In the genomic region with DNA sequence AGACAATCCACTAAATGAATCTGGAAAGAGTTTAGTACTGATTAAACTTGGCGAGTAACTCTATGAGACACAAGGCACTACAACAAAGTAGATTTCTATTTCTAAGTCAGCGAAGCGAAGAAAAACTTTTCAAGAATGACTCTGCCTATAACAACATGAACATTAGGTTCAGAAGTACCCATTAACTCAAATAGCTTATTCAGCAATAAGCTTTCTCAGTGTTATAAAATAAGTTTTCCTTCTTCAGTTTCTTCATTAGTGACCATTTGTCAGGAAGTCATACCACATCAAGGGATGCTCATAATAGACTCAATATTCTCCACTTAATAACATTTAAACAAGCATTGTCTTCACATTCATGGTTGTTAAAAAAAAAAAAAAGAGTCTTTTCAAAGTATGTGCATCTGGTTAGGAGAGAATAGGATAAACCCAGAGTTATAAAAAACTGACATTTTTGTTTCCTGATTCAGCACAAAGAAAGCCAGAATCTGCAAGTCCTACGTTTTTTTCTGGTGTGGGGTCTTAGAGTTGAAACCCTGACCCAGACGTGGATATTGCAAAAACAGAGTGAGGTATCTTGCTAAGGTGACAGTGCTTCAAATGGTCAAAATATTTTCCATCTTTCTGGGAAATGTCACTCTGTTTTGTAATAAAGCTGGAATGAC, we compare ENCODE assay signal across 19 cellular contexts.
DNase-seq lines count a peak whose midpoint lies in the region; ATAC-seq, FAIRE-seq and TF ChIP-seq lines count a peak whose summit lies in the region.
"Had no signal": no experiment of that assay in that cellular context is flagged by ENCODE, and none has a peak within 500 bp of the region (broad histone marks: within the 10 kb centered on the region; RNA-seq: fewer than 3 reads in every experiment).

No MANE protein-coding gene starts in this region.

- no peaks in the 10 kb centered on the region for H3K9me3 Mint-ChIP-seq in neural progenitor cell
- H3K9me3 Mint-ChIP-seq: CD8-positive, alpha-beta T cell had no signal

- no peaks in the 10 kb centered on the region for H3K4me1 Mint-ChIP-seq in neural progenitor cell

- peak; percentile 13; the same call in 1 of the 3 replicates for ATAC-seq in SK-N-SH treated with all-trans-retinoic acid at 6 μM for 48 hours
- ATAC-seq: CD8-positive, alpha-beta T cell; Right ventricle myocardium inferior had no signal

- no peaks in the 10 kb centered on the region for H3K36me3 Mint-ChIP-seq in neural progenitor cell
- H3K36me3 Mint-ChIP-seq: CD8-positive, alpha-beta T cell had no signal

- DNase-seq in Caki2 (ENCODE audit: low read depth) (peak; percentile 24), colonic mucosa (no peak), neural progenitor cell (ENCODE audit: low spot score) (no peak), uterus (no peak), dedifferentiated amniotic fluid mesenchymal stem cell (ENCODE audit: extremely low spot score) (no peak), SHP77 (lab: John Stamatoyannopoulos, UW) (no peak), D721Med (ENCODE audit: insufficient read length, low spot score) (no peak)
- DNase-seq: CD8-positive, alpha-beta T cell; NCI-H1105 treated with DMSO at 0.1 percent for 48 hours; NCI-H1694 treated with DMSO at 0.1 percent for 48 hours; NK-92 treated with Interleukin-12 subunit alpha and Interleukin-12 subunit beta, amount 100 ng/mL, for 24 hours; Peyer's patch had no signal

- no peaks in the 10 kb centered on the region for H3K9me3 ChIP-seq in colonic mucosa
- H3K9me3 ChIP-seq in neural progenitor cell (ENCODE audit: low read depth), result no peaks in the 10 kb centered on the region
- H3K9me3 ChIP-seq in uterus, result no peaks in the 10 kb centered on the region
- H3K9me3 ChIP-seq: Peyer's patch had no signal

- no peak for TF ChIP-seq POLR2A in uterus (IDR thresholded peaks at IDR 0.05)

- no peak overlapping the region for H3K4me2 ChIP-seq in neural progenitor cell
- H3K4me2 ChIP-seq: BLaER1 treated with 17β-estradiol and CSF1 and Interleukin-3, amounts not matched to agents 10 nM and 100 nM had no signal

- peaks cover 4% of the 10 kb centered on the region for H3K4me1 ChIP-seq in colonic mucosa
- H3K4me1 ChIP-seq in neural progenitor cell, result no peaks in the 10 kb centered on the region
- no peaks in the 10 kb centered on the region for H3K4me1 ChIP-seq in uterus

- H3K27me3 Mint-ChIP-seq in neural progenitor cell (ENCODE audit: insufficient read depth, low read depth), result peaks cover 6% of the 10 kb centered on the region

- H2AFZ ChIP-seq in neural progenitor cell (replicated peaks), result peak overlapping the region; percentile 1

- H3K9ac ChIP-seq in colonic mucosa (ENCODE audit: low read depth in 2 of 2, low read length in 2 of 2) (no peak overlapping the region), neural progenitor cell (no peak overlapping the region)
- H3K9ac ChIP-seq: BLaER1 treated with 17β-estradiol and CSF1 and Interleukin-3, amounts not matched to agents 10 nM and 100 nM had no signal

- H3K27ac Mint-ChIP-seq in neural progenitor cell, result no peak overlapping the region
- H3K27ac Mint-ChIP-seq: CD8-positive, alpha-beta T cell had no signal

- no peak for FAIRE-seq in D721Med (lab: Jason Lieb, UNC)
- FAIRE-seq: A204.1, H1, HTR-8/SVneo had no signal

- in situ Hi-C loops in Caki2 (cut with HindIII; ENCODE audit: low pct_unique_long_range_greater_than_20kb, low sequenced_read_pairs), result no loop called here

- peak overlapping the region; percentile 12 for H3K27ac ChIP-seq in colonic mucosa
- no peak overlapping the region for H3K27ac ChIP-seq in neural progenitor cell
- H3K27ac ChIP-seq in uterus, result no peak overlapping the region
- H3K27ac ChIP-seq: BLaER1 treated with 17β-estradiol and CSF1 and Interleukin-3, amounts not matched to agents 10 nM and 100 nM; HL-60; Peyer's patch had no signal

- no peaks in the 10 kb centered on the region for H3F3A ChIP-seq in neural progenitor cell (ENCODE audit: low read depth)

- TF ChIP-seq CTCF in colonic mucosa (IDR thresholded peaks at IDR 0.05) (no peak), neural progenitor cell (IDR thresholded peaks at IDR 0.05) (no peak), uterus (IDR thresholded peaks at IDR 0.05) (no peak), D721Med (IDR thresholded peaks at IDR 0.05; ENCODE audit: insufficient read depth, missing control alignments) (no peak)

- no peak overlapping the region for H3K4me3 ChIP-seq in colonic mucosa
- H3K4me3 ChIP-seq in neural progenitor cell, result no peak overlapping the region
- H3K4me3 ChIP-seq in uterus, result no peak overlapping the region
- H3K4me3 ChIP-seq: BLaER1 treated with 17β-estradiol and CSF1 and Interleukin-3, amounts not matched to agents 10 nM and 100 nM; Peyer's patch had no signal

- H3K79me2 ChIP-seq in neural progenitor cell (ENCODE audit: low read depth), result no peaks in the 10 kb centered on the region

- no peaks in the 10 kb centered on the region for H3K36me3 ChIP-seq in colonic mucosa
- H3K36me3 ChIP-seq in neural progenitor cell, result no peaks in the 10 kb centered on the region
- no peaks in the 10 kb centered on the region for H3K36me3 ChIP-seq in uterus
- H3K36me3 ChIP-seq: BLaER1 treated with 17β-estradiol and CSF1 and Interleukin-3, amounts not matched to agents 10 nM and 100 nM; Peyer's patch had no signal

- H3K27me3 ChIP-seq in colonic mucosa (no peaks in the 10 kb centered on the region), neural progenitor cell (no peaks in the 10 kb centered on the region), uterus (no peaks in the 10 kb centered on the region)
- H3K27me3 ChIP-seq: BLaER1 treated with 17β-estradiol and CSF1 and Interleukin-3, amounts not matched to agents 10 nM and 100 nM; Peyer's patch had no signal

- no peak overlapping the region for H3K4me3 Mint-ChIP-seq in neural progenitor cell
- H3K4me3 Mint-ChIP-seq: CD8-positive, alpha-beta T cell had no signal

- intact Hi-C loops in colonic mucosa (cut with DNase I) (no loop called here), uterus (cut with DNase I; ENCODE audit: low total_unique reads) (no loop called here)

- H4K20me1 ChIP-seq in neural progenitor cell (ENCODE audit: low read depth), result no peaks in the 10 kb centered on the region
- H4K20me1 ChIP-seq: BLaER1 treated with 17β-estradiol and CSF1 and Interleukin-3, amounts not matched to agents 10 nM and 100 nM had no signal

TF ChIP-seq in SK-N-SH treated with all-trans-retinoic acid at 6 μM for 48 hours, 23 proteins besides CTCF, POLR2A, EP300 and RAD21 (continues in another document):
- no peak for TF ChIP-seq CSDC2 (CRISPR knock-in tag; IDR thresholded peaks at IDR 0.05)
- TF ChIP-seq RARB (CRISPR knock-in tag; IDR thresholded peaks at IDR 0.05), result no peak
- TF ChIP-seq ZNF70 (CRISPR knock-in tag; IDR thresholded peaks at IDR 0.05), result no peak
- TF ChIP-seq GLIS3 (CRISPR knock-in tag; IDR thresholded peaks at IDR 0.05), result no peak
- no peak for TF ChIP-seq POU6F1 (CRISPR knock-in tag; IDR thresholded peaks at IDR 0.05; ENCODE audit: borderline replicate concordance, low read depth)
- TF ChIP-seq ZNF565 (CRISPR knock-in tag; conservative IDR thresholded peaks at IDR 0.05; ENCODE audit: low read depth), result no peak
- TF ChIP-seq, protein P1, sequence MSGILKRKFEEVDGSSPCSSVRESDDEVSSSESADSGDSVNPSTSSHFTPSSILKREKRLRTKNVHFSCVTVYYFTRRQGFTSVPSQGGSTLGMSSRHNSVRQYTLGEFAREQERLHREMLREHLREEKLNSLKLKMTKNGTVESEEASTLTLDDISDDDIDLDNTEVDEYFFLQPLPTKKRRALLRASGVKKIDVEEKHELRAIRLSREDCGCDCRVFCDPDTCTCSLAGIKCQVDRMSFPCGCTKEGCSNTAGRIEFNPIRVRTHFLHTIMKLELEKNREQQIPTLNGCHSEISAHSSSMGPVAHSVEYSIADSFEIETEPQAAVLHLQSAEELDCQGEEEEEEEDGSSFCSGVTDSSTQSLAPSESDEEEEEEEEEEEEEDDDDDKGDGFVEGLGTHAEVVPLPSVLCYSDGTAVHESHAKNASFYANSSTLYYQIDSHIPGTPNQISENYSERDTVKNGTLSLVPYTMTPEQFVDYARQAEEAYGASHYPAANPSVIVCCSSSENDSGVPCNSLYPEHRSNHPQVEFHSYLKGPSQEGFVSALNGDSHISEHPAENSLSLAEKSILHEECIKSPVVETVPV (CRISPR knock-in tag; IDR thresholded peaks at IDR 0.05), result no peak
- no peak for TF ChIP-seq PATZ1 (CRISPR knock-in tag; IDR thresholded peaks at IDR 0.05; ENCODE audit: borderline replicate concordance)
- TF ChIP-seq SNAI2 (CRISPR knock-in tag; IDR thresholded peaks at IDR 0.05), result no peak
- TF ChIP-seq ZFP3 (CRISPR knock-in tag; IDR thresholded peaks at IDR 0.05), result no peak
- TF ChIP-seq TCF4 (CRISPR knock-in tag; IDR thresholded peaks at IDR 0.05; ENCODE audit: borderline replicate concordance), result no peak
- no peak for TF ChIP-seq BACH2 (CRISPR knock-in tag; IDR thresholded peaks at IDR 0.05; ENCODE audit: borderline replicate concordance)
- no peak for TF ChIP-seq PPARA (CRISPR knock-in tag; IDR thresholded peaks at IDR 0.05; ENCODE audit: borderline replicate concordance)
